ENCODE assay signal across 9 cellular contexts in the genomic region with DNA sequence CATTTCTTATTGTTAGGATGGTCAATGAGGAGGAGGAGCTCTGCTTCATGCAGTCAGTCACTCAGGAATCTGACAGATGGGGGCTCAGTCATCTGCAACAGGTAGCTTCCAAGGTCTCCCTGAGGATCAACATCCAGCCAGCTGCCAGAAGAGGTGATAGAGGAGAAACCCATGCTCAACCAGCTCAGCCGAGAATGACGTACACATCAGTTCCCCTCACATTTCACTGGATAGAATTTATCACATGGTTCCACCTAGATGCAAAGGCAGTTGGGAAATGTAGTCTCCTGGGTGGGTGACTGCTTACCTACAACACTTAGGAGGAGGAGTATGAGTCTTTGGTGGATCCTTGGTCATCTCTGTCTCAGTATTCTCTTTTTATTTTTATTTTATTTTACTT.
DNase-seq lines count a peak whose midpoint lies in the region; ATAC-seq and TF ChIP-seq lines count a peak whose summit lies in the region.
"Had no signal": no experiment of that assay in that cellular context is flagged by ENCODE, and none has a peak within 500 bp of the region (broad histone marks: within the 10 kb centered on the region; RNA-seq: fewer than 3 reads in every experiment).

No MANE protein-coding gene starts in this region.

- peaks cover 46% of the 10 kb centered on the region for H3K4me1 Mint-ChIP-seq in activated T-helper 1 cell treated with anti-CD3 and anti-CD28 coated beads, Interleukin-12 subunit alpha, Interleukin-12 subunit beta, Interleukin-2, Interleukin-4 antibody, amounts not matched to agents 30 ng/mL and 10 ng/mL and 1 ng/mL, durations not matched to agents 14 hours and 24 hours and 36 hours (ENCODE audit: low read depth)
- H3K4me1 Mint-ChIP-seq in type B pancreatic cell (ENCODE audit: unreplicated experiment) = peaks cover 78% of the 10 kb centered on the region

- H3K4me3 ChIP-seq in OCI-LY3 (ENCODE audit: low read length) (peak overlapping the region; percentile 68), spleen (no peak overlapping the region)

- no peaks in the 10 kb centered on the region for H3K36me3 Mint-ChIP-seq in activated T-helper 1 cell treated with anti-CD3 and anti-CD28 coated beads, Interleukin-12 subunit alpha, Interleukin-12 subunit beta, Interleukin-2, Interleukin-4 antibody, amounts not matched to agents 30 ng/mL and 10 ng/mL and 1 ng/mL, durations not matched to agents 14 hours and 24 hours and 36 hours (ENCODE audit: low read depth)
- no peaks in the 10 kb centered on the region for H3K36me3 Mint-ChIP-seq in type B pancreatic cell
- H3K36me3 Mint-ChIP-seq: natural killer cell had no signal

- TF ChIP-seq POLR2A in erythroblast (IDR thresholded peaks at IDR 0.05; ENCODE audit: low read length) (no peak), spleen (IDR thresholded peaks at IDR 0.05) (no peak)

- H3K27ac ChIP-seq in OCI-LY3 (ENCODE audit: low read length) (no peak overlapping the region), spleen (peak overlapping the region in 2 of 8 donors; percentile 54 to 65)

- no peak for ATAC-seq in HG03354 (IDR thresholded peaks at IDR 0.05; ENCODE audit: poor library complexity, severe bottlenecking, unreplicated experiment)

- H3K9me3 Mint-ChIP-seq in activated T-helper 1 cell treated with anti-CD3 and anti-CD28 coated beads, Interleukin-12 subunit alpha, Interleukin-12 subunit beta, Interleukin-2, Interleukin-4 antibody, amounts not matched to agents 30 ng/mL and 10 ng/mL and 1 ng/mL, durations not matched to agents 14 hours and 24 hours and 36 hours = no peaks in the 10 kb centered on the region
- no peaks in the 10 kb centered on the region for H3K9me3 Mint-ChIP-seq in type B pancreatic cell

- WGBS in spleen, 5 donors = 5 to 20% (median 18%) methylated on average over 2 of the region's 2 CpGs

- TF ChIP-seq CTCF in OCI-LY3 (IDR thresholded peaks at IDR 0.05; ENCODE audit: low read depth, low read length) (no peak), spleen (IDR thresholded peaks at IDR 0.05 in 8 of 11, conservative IDR thresholded peaks at IDR 0.05 in 3 of 11) (no peak), type B pancreatic cell (conservative IDR thresholded peaks at IDR 0.05) (no peak)

- peaks cover 14% of the 10 kb centered on the region for H3K27me3 Mint-ChIP-seq in activated T-helper 1 cell treated with anti-CD3 and anti-CD28 coated beads, Interleukin-12 subunit alpha, Interleukin-12 subunit beta, Interleukin-2, Interleukin-4 antibody, amounts not matched to agents 30 ng/mL and 10 ng/mL and 1 ng/mL, durations not matched to agents 14 hours and 24 hours and 36 hours (ENCODE audit: insufficient read depth)
- H3K27me3 Mint-ChIP-seq in type B pancreatic cell = no peaks in the 10 kb centered on the region

- peak overlapping the region; percentile 93 for H2AFZ ChIP-seq in OCI-LY3 (ENCODE audit: low read depth, low read length)

- H3K36me3 ChIP-seq in OCI-LY3 (replicated peaks; ENCODE audit: low read depth, low read length) (no peaks in the 10 kb centered on the region), spleen (no peaks in the 10 kb centered on the region)

- no peaks in the 10 kb centered on the region for H4K20me1 ChIP-seq in OCI-LY3 (ENCODE audit: insufficient read depth, low read length)

- no peak overlapping the region for H3K4me3 Mint-ChIP-seq in activated T-helper 1 cell treated with anti-CD3 and anti-CD28 coated beads, Interleukin-12 subunit alpha, Interleukin-12 subunit beta, Interleukin-2, Interleukin-4 antibody, amounts not matched to agents 30 ng/mL and 10 ng/mL and 1 ng/mL, durations not matched to agents 14 hours and 24 hours and 36 hours
- no peak overlapping the region for H3K4me3 Mint-ChIP-seq in type B pancreatic cell
- H3K4me3 Mint-ChIP-seq: natural killer cell had no signal

- H3K4me2 ChIP-seq in OCI-LY3 (ENCODE audit: low read length) = peak overlapping the region; percentile 71

- DNase-seq in COR-L47 (lab: John Stamatoyannopoulos, UW) (peak; percentile 17), HT1080 (ENCODE audit: low read depth) (peak; percentile 65), erythroblast (lab: John Stamatoyannopoulos, UW) (peak; percentile 26 to 58), spleen (peak; percentile 10), type B pancreatic cell (ENCODE audit: extremely low spot score, unreplicated experiment) (no peak)
- no peak for DNase-seq in activated T-helper 1 cell treated with anti-CD3 and anti-CD28 coated beads, Interleukin-12 subunit alpha, Interleukin-12 subunit beta, Interleukin-2, Interleukin-4 antibody, amounts not matched to agents 30 ng/mL and 10 ng/mL and 1 ng/mL, durations not matched to agents 14 hours and 24 hours and 36 hours (ENCODE audit: low spot score)
- DNase-seq: natural killer cell had no signal

- H3K4me1 ChIP-seq in OCI-LY3 (ENCODE audit: low read length) (peaks cover 21% of the 10 kb centered on the region), spleen (peaks cover 14 to 68% (median 42%) of the 10 kb centered on the region in 6 donors)

- H3K9ac ChIP-seq in OCI-LY3 (ENCODE audit: low read length) = 0 out of 2 replicates have a peak overlapping the region, but pooled peaks have one; percentile 16

- H3K79me2 ChIP-seq in OCI-LY3 (ENCODE audit: low read length) = no peaks in the 10 kb centered on the region

- no peak overlapping the region for H3K27ac Mint-ChIP-seq in activated T-helper 1 cell treated with anti-CD3 and anti-CD28 coated beads, Interleukin-12 subunit alpha, Interleukin-12 subunit beta, Interleukin-2, Interleukin-4 antibody, amounts not matched to agents 30 ng/mL and 10 ng/mL and 1 ng/mL, durations not matched to agents 14 hours and 24 hours and 36 hours
- no peak overlapping the region for H3K27ac Mint-ChIP-seq in type B pancreatic cell
- H3K27ac Mint-ChIP-seq: natural killer cell had no signal

- H3K9me3 ChIP-seq in OCI-LY3 (ENCODE audit: insufficient read depth, low read length) (no peaks in the 10 kb centered on the region), spleen (no peaks in the 10 kb centered on the region)

- H3K27me3 ChIP-seq in OCI-LY3 (ENCODE audit: low read depth, low read length) (peaks cover 37% of the 10 kb centered on the region), spleen (replicated peaks in 1 of 7) (peaks cover 0 to 13% (median 0%) of the 10 kb centered on the region in 7 donors)

- intact Hi-C loops in spleen (cut with DNase I; ENCODE audit: low total_unique reads) = no loop called here
- intact Hi-C loops in activated T-helper 1 cell treated with anti-CD3 and anti-CD28 coated beads, Interleukin-12 subunit alpha, Interleukin-12 subunit beta, Interleukin-2, Interleukin-4 antibody, amounts not matched to agents 30 ng/mL and 10 ng/mL and 1 ng/mL, durations not matched to agents 14 hours and 24 hours and 36 hours (cut with micrococcal nuclease) = loop anchor here (5.0 kb wide), 2 partner anchors 397 to 727 kb away; a partner anchor contains a TSS

Comparison
In these comparisons a context has a peak if more than half of its experiments do, and no peak if none do; other contexts are left out.
1. DNase-seq: peak in COR-L47 (single experiment), HT1080 (single experiment), erythroblast (2 of 2) and spleen (single experiment); none in activated T-helper 1 cell treated with anti-CD3 and anti-CD28 coated beads, Interleukin-12 subunit alpha, Interleukin-12 subunit beta, Interleukin-2, Interleukin-4 antibody, amounts not matched to agents 30 ng/mL and 10 ng/mL and 1 ng/mL, durations not matched to agents 14 hours and 24 hours and 36 hours (single experiment) and type B pancreatic cell (single experiment).